ENCODE assay signal across 17 cellular contexts in the genomic region with DNA sequence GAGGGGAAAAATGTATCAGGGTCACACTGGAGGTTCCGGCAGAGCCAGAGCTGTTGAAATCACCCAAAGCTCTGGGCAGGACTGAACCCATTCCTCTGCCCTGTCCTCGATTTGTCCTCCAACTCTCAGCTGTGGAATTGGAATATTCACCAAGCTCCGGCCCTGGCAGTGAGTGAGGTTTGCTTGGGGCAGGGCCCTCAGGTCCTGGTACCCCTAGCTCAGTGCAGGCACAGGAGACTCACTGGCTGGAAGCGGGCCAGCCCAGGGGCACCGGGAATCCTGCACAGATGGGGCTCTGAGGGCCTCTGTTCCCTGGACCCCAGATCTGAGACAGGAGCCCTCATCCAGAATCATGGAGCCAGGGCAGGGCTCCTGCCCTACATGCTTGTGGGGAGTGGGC.
DNase-seq lines count a peak whose midpoint lies in the region; TF ChIP-seq lines count a peak whose summit lies in the region.
"Had no signal": no experiment of that assay in that cellular context is flagged by ENCODE, and none has a peak within 500 bp of the region (broad histone marks: within the 10 kb centered on the region; RNA-seq: fewer than 3 reads in every experiment).

No MANE protein-coding gene starts in this region.

- no peak overlapping the region for H3K4me2 ChIP-seq in osteoblast (ENCODE audit: insufficient read depth, low read length)
- H3K4me2 ChIP-seq: A549; BLaER1 treated with 17β-estradiol and CSF1 and Interleukin-3, amounts not matched to agents 10 nM and 100 nM had no signal

- no peak overlapping the region for H3K4me3 ChIP-seq in osteoblast (ENCODE audit: insufficient read depth, low read length)
- no peak overlapping the region for H3K4me3 ChIP-seq in vagina
- H3K4me3 ChIP-seq: A549; BLaER1 treated with 17β-estradiol and CSF1 and Interleukin-3, amounts not matched to agents 10 nM and 100 nM; GM12878 had no signal

- intact Hi-C loops in vagina (cut with DNase I), result no loop called here

- TF ChIP-seq CTCF in GM10248 (IDR thresholded peaks at IDR 0.05; ENCODE audit: control extremely low read depth, extremely low read depth, low read depth, missing control alignments) (no peak), osteoblast (IDR thresholded peaks at IDR 0.05; ENCODE audit: extremely low read depth, low read depth, low read length) (no peak), vagina (IDR thresholded peaks at IDR 0.05) (no peak)

- H2AFZ ChIP-seq in osteoblast (ENCODE audit: low read length), result no peak overlapping the region

- H3K27ac ChIP-seq in osteoblast (ENCODE audit: low read depth, low read length), result no peak overlapping the region
- no peak overlapping the region for H3K27ac ChIP-seq in vagina
- H3K27ac ChIP-seq: 22Rv1; A549; BLaER1 treated with 17β-estradiol and CSF1 and Interleukin-3, amounts not matched to agents 10 nM and 100 nM; C4-2B had no signal

- TF ChIP-seq POLR2A in vagina (IDR thresholded peaks at IDR 0.05), result no peak

- peak; percentile 4 for DNase-seq in GM10248 (ENCODE audit: extremely low spot score)
- peak; percentile 36 for DNase-seq in osteoblast (ENCODE audit: insufficient read length, low spot score, missing footprints)
- peak; percentile 29 to 52 for DNase-seq in vagina (ENCODE audit: extremely low spot score in 2 of 2)
- no peak for DNase-seq in NCI-H2107 treated with DMSO at 0.1 percent for 48 hours (lab: John Stamatoyannopoulos, UW; ENCODE audit: unreplicated experiment)
- DNase-seq in GOT3 (lab: John Stamatoyannopoulos, UW), result no peak
- DNase-seq: AML-193; Caco-2; Calu3; CD4-positive, alpha-beta T cell; CD8-positive, alpha-beta T cell; DMS79 treated with DMSO at 0.1 percent for 48 hours; GF-D8 had no signal

- POLR2A ChIA-PET in GM10248 (lab: Yijun Ruan, JAX), result no interaction called here

- no peaks in the 10 kb centered on the region for H4K20me1 ChIP-seq in osteoblast (ENCODE audit: insufficient read depth, low read length)
- H4K20me1 ChIP-seq: BLaER1 treated with 17β-estradiol and CSF1 and Interleukin-3, amounts not matched to agents 10 nM and 100 nM had no signal

- CTCF ChIA-PET in GM10248 (lab: Yijun Ruan, JAX), result interaction anchor here (0.9 to 1.0 kb wide), 2 partner anchors 9 to 83 kb away, joined by 3 read pairs; no protein-coding TSS in a partner anchor

- H3K36me3 ChIP-seq in osteoblast (ENCODE audit: insufficient read depth, low read length) (no peaks in the 10 kb centered on the region), vagina (no peaks in the 10 kb centered on the region)
- H3K36me3 ChIP-seq: BLaER1 treated with 17β-estradiol and CSF1 and Interleukin-3, amounts not matched to agents 10 nM and 100 nM had no signal

- no peaks in the 10 kb centered on the region for H3K4me1 ChIP-seq in osteoblast (ENCODE audit: insufficient read depth, low read length)
- H3K4me1 ChIP-seq in vagina, result no peaks in the 10 kb centered on the region
- H3K4me1 ChIP-seq: A549, Caco-2 had no signal

- peaks cover 2% of the 10 kb centered on the region for H3K9me3 ChIP-seq in osteoblast (ENCODE audit: low read depth, low read length)
- no peaks in the 10 kb centered on the region for H3K9me3 ChIP-seq in vagina
- H3K9me3 ChIP-seq: Caco-2 had no signal

- H3K27me3 ChIP-seq in osteoblast (ENCODE audit: insufficient read depth, low read length) (no peaks in the 10 kb centered on the region), vagina (no peaks in the 10 kb centered on the region)
- H3K27me3 ChIP-seq: BLaER1 treated with 17β-estradiol and CSF1 and Interleukin-3, amounts not matched to agents 10 nM and 100 nM had no signal

- no peaks in the 10 kb centered on the region for H3K79me2 ChIP-seq in osteoblast (ENCODE audit: insufficient read depth, low read length)

Comparison
In these comparisons a context has a peak if more than half of its experiments do, and no peak if none do; other contexts are left out.
1. DNase-seq: peak in GM10248 (single experiment), osteoblast (single experiment) and vagina (2 of 2); none in NCI-H2107 treated with DMSO at 0.1 percent for 48 hours (single experiment) and GOT3 (single experiment).